Comparison of ENCODE assay signal across 1 cellular context in genomic region chr6:162701551-162701950, GRCh38.
TF ChIP-seq lines count a peak whose summit lies in the region.

No MANE protein-coding gene starts in this region.

TF ChIP-seq in K562, 482 proteins besides CTCF, POLR2A, EP300 and RAD21:
- TF ChIP-seq HNRNPH1 (optimal IDR thresholded peaks at IDR 0.05; ENCODE audit: low read depth, low read length), result no peak
- TF ChIP-seq ZNF408 (CRISPR knock-in tag; IDR thresholded peaks at IDR 0.05; ENCODE audit: low read depth), result no peak
- TF ChIP-seq SMAD2 (IDR thresholded peaks at IDR 0.05; ENCODE audit: low read depth, low read length), result no peak
- TF ChIP-seq ESRRB (CRISPR knock-in tag; IDR thresholded peaks at IDR 0.05; ENCODE audit: borderline replicate concordance), result no peak
- no peak for TF ChIP-seq SMARCA5 (IDR thresholded peaks at IDR 0.05)
- TF ChIP-seq SMAD1 (IDR thresholded peaks at IDR 0.05; ENCODE audit: low read depth, low read length, partially characterized antibody), result no peak
- no peak for TF ChIP-seq ZNF740 (CRISPR knock-in tag; IDR thresholded peaks at IDR 0.05)
- TF ChIP-seq ZNF740 (tag; IDR thresholded peaks at IDR 0.05), result no peak
- no peak for TF ChIP-seq ZNF140 (CRISPR knock-in tag; IDR thresholded peaks at IDR 0.05)
- no peak for TF ChIP-seq NR1H2 (CRISPR knock-in tag; IDR thresholded peaks at IDR 0.05)
- no peak for TF ChIP-seq ZNF766 (CRISPR knock-in tag; conservative IDR thresholded peaks at IDR 0.05)
- TF ChIP-seq FOXP1 (CRISPR knock-in tag; IDR thresholded peaks at IDR 0.05), result no peak
- TF ChIP-seq RB1 (IDR thresholded peaks at IDR 0.05; ENCODE audit: low read depth), result no peak
- no peak for TF ChIP-seq CBX3 (IDR thresholded peaks at IDR 0.05; ENCODE audit: borderline replicate concordance in 1 of 2, low read length in 2 of 2)
- no peak for TF ChIP-seq ZNF778 (CRISPR knock-in tag; IDR thresholded peaks at IDR 0.05)
- no peak for TF ChIP-seq ZBTB7A (IDR thresholded peaks at IDR 0.05; ENCODE audit: borderline replicate concordance, control insufficient read depth, low read depth, low read length)
- TF ChIP-seq RAD51 (IDR thresholded peaks at IDR 0.05; ENCODE audit: borderline replicate concordance, low read depth), result no peak
- no peak for TF ChIP-seq EWSR1 (IDR thresholded peaks at IDR 0.05; ENCODE audit: borderline replicate concordance, low read depth, partially characterized antibody)
- TF ChIP-seq FOXK2 (conservative IDR thresholded peaks at IDR 0.05 in 1 of 2, IDR thresholded peaks at IDR 0.05 in 1 of 2; ENCODE audit: low read depth in 2 of 2), result no peak
TF ChIP-seq in K562: peak in this region for 0.
